ENCODE assay signal across 7 cellular contexts in genomic region chr6:164252260-164252659, GRCh38.
"Had no signal": no experiment of that assay in that cellular context is flagged by ENCODE, and none has a peak within 500 bp of the region (broad histone marks: within the 10 kb centered on the region; RNA-seq: fewer than 3 reads in every experiment).

No MANE protein-coding gene starts in this region.

- H3K4me3 ChIP-seq: GM23248 had no signal

- H3K27ac Mint-ChIP-seq: H9, IgD-negative memory B cell had no signal

- H3K9ac ChIP-seq: GM23248 had no signal

- H3K4me1 Mint-ChIP-seq: IgD-negative memory B cell had no signal

- H2AFZ ChIP-seq: GM23248 had no signal

- H3K4me3 Mint-ChIP-seq: H9, IgD-negative memory B cell had no signal

- H3K27ac ChIP-seq: GM23248 had no signal

- H3K27me3 Mint-ChIP-seq: IgD-negative memory B cell had no signal

- FAIRE-seq: H54, HTR-8/SVneo had no signal

- H3K36me3 Mint-ChIP-seq: IgD-negative memory B cell had no signal

- DNase-seq: GOT3, H9, HCEC 1CT had no signal

- H3K9me3 Mint-ChIP-seq: H9, IgD-negative memory B cell had no signal
